Comparison of ENCODE assay signal across 19 cellular contexts in the genomic region with DNA sequence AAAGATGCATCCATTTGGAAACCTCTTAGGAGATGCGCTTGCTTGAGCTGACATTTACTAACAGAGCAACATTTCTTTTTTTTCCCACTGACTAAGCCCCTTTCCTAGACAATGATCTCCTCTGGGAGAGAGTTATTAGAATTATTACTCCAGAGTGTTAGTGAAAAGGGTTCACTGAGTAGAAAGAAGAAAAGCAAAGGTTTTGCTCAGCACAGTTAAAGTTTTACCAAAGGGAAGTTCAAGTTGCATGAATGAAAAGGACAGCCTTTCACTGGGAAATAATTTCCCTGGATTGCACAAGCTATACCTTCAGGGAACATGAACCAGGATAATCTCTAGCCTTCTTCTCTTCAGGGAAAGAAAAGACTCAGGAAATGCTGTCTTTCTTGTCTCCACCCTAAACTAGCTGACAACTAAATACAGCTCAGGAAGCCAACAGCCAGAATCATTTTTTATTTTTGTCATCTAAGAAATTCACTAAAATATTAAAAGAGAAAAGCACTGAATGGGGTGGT.
DNase-seq lines count a peak whose midpoint lies in the region; ATAC-seq, FAIRE-seq and TF ChIP-seq lines count a peak whose summit lies in the region.
"Had no signal": no experiment of that assay in that cellular context is flagged by ENCODE, and none has a peak within 500 bp of the region (broad histone marks: within the 10 kb centered on the region; RNA-seq: fewer than 3 reads in every experiment).

No MANE protein-coding gene starts in this region.

- H3K9me3 ChIP-seq in breast epithelium (no peaks in the 10 kb centered on the region), keratinocyte (ENCODE audit: control insufficient read depth, low read depth, low read length) (no peaks in the 10 kb centered on the region), pancreas (no peaks in the 10 kb centered on the region)
- H3K9me3 ChIP-seq: Caco-2 had no signal

- no peaks in the 10 kb centered on the region for H3K27me3 Mint-ChIP-seq in MCF 10A (ENCODE audit: insufficient read depth, unreplicated experiment)

- intact Hi-C loops in MCF 10A (cut with micrococcal nuclease) (no loop called here), breast epithelium (cut with DNase I; ENCODE audit: low total_unique reads) (no loop called here), pancreas (cut with DNase I) (no loop called here)

- no peaks in the 10 kb centered on the region for H3K79me2 ChIP-seq in keratinocyte (ENCODE audit: control insufficient read depth, insufficient read depth, low read length)

- H3K27ac ChIP-seq in breast epithelium (no peak overlapping the region), keratinocyte (ENCODE audit: control insufficient read depth, insufficient read depth, low read length) (no peak overlapping the region), pancreas (no peak overlapping the region)
- H3K27ac ChIP-seq: 22Rv1, GM23248 had no signal

- peak overlapping the region; percentile 3 for H2AFZ ChIP-seq in keratinocyte (ENCODE audit: control insufficient read depth, low read length)
- H2AFZ ChIP-seq: GM23248 had no signal

- no peaks in the 10 kb centered on the region for H3K4me1 ChIP-seq in breast epithelium
- H3K4me1 ChIP-seq in keratinocyte (ENCODE audit: control insufficient read depth, extremely low read depth, insufficient read depth, low read length) = no peaks in the 10 kb centered on the region
- H3K4me1 ChIP-seq in pancreas = no peaks in the 10 kb centered on the region
- H3K4me1 ChIP-seq: Caco-2 had no signal

- H3K4me3 ChIP-seq in breast epithelium (no peak overlapping the region), bronchial epithelial cell (ENCODE audit: low read depth, low read length) (no peak overlapping the region), keratinocyte (ENCODE audit: control insufficient read depth in 2 of 3, extremely low read depth in 1 of 3, insufficient read depth in 2 of 3, low read depth in 1 of 3, low read length in 3 of 3) (no peak overlapping the region), pancreas (no peak overlapping the region)
- H3K4me3 ChIP-seq: GM23248 had no signal

- no peaks in the 10 kb centered on the region for H3K9me1 ChIP-seq in keratinocyte (ENCODE audit: control insufficient read depth, extremely low read depth, insufficient read depth, low read length)

- H3K27me3 ChIP-seq in breast epithelium (no peaks in the 10 kb centered on the region), bronchial epithelial cell (ENCODE audit: control insufficient read depth, insufficient read depth, low read length) (no peaks in the 10 kb centered on the region), keratinocyte (ENCODE audit: control insufficient read depth, extremely low read depth, insufficient read depth, low read length) (no peaks in the 10 kb centered on the region), pancreas (no peaks in the 10 kb centered on the region)

- no peaks in the 10 kb centered on the region for H3K9me3 Mint-ChIP-seq in MCF 10A (ENCODE audit: unreplicated experiment)
- H3K9me3 Mint-ChIP-seq: CD8-positive, alpha-beta T cell; H9 had no signal

- no peaks in the 10 kb centered on the region for H3K4me1 Mint-ChIP-seq in MCF 10A (ENCODE audit: insufficient read depth, unreplicated experiment)
- H3K4me1 Mint-ChIP-seq: CD14-positive monocyte had no signal

- no peak overlapping the region for H3K9ac ChIP-seq in keratinocyte (ENCODE audit: control insufficient read depth, extremely low read depth, insufficient read depth, low read length)
- H3K9ac ChIP-seq: GM23248 had no signal

- H3K4me2 ChIP-seq in keratinocyte (ENCODE audit: control insufficient read depth, extremely low read depth, insufficient read depth, low read depth, low read length) = no peak overlapping the region

- no peak overlapping the region for H3K4me3 Mint-ChIP-seq in MCF 10A (ENCODE audit: unreplicated experiment)
- H3K4me3 Mint-ChIP-seq: CD14-positive monocyte; CD8-positive, alpha-beta T cell; H9 had no signal

- DNase-seq in MCF 10A (ENCODE audit: unreplicated experiment) (peak; percentile 29), breast epithelium (ENCODE audit: low spot score in 2 of 2) (no peak), bronchial epithelial cell (ENCODE audit: low read depth) (peak; percentile 40), keratinocyte (ENCODE audit: low read depth, low spot score) (no peak), renal cortical epithelial cell (ENCODE audit: low read depth) (peak; percentile 93), pancreas (no peak)
- DNase-seq: Caco-2; CD8-positive, alpha-beta T cell; DND-41; GDM1; GM23248; H9 had no signal

- CTCF ChIA-PET in MCF 10A (lab: Yijun Ruan, JAX) = interaction anchor here (0.5 to 1.0 kb wide), 6 partner anchors 18 to 1396 kb away, joined by 3 to 5 read pairs (median 4); no protein-coding TSS in a partner anchor

- WGBS in pancreas, 2 donors = 98 to 100% methylated on average over 1 of the region's 1 CpG

- BruUV-seq in MCF 10A (replicated peaks; lab: Mats Ljungman, UMichigan) = no TSS peak

- no peak overlapping the region for H3K27ac Mint-ChIP-seq in MCF 10A (ENCODE audit: low read depth, unreplicated experiment)
- H3K27ac Mint-ChIP-seq: CD14-positive monocyte; CD8-positive, alpha-beta T cell; H9 had no signal

- dilution Hi-C loops in keratinocyte (cut with MboI; ENCODE audit: extremely low pct_ligation_motif_present, low sequenced_read_pairs) = no loop called here

- POLR2A ChIA-PET in MCF 10A (lab: Yijun Ruan, JAX) = no interaction called here

- ATAC-seq in pancreas = no peak
- ATAC-seq in HG03196 (IDR thresholded peaks at IDR 0.05; ENCODE audit: unreplicated experiment) = no peak
- no peak for ATAC-seq in HG02852 (IDR thresholded peaks at IDR 0.05; ENCODE audit: unreplicated experiment)
- ATAC-seq: CD8-positive, alpha-beta T cell; HepG2 had no signal

- no peak for FAIRE-seq in bronchial epithelial cell (lab: Jason Lieb, UNC)
- FAIRE-seq in keratinocyte (lab: Jason Lieb, UNC) = no peak
- FAIRE-seq in pancreas (lab: Jason Lieb, UNC) = no peak
- FAIRE-seq: GM12892, HepG2, HTR-8/SVneo had no signal

- no peak for TF ChIP-seq POLR2A in breast epithelium (IDR thresholded peaks at IDR 0.05)

- H3K36me3 ChIP-seq in breast epithelium (no peaks in the 10 kb centered on the region), bronchial epithelial cell (ENCODE audit: control insufficient read depth, insufficient read depth, low read length) (no peaks in the 10 kb centered on the region), keratinocyte (ENCODE audit: control insufficient read depth in 2 of 2, extremely low read depth in 1 of 2, insufficient read depth in 2 of 2, low read length in 2 of 2) (no peaks in the 10 kb centered on the region), pancreas (no peaks in the 10 kb centered on the region)

- no peaks in the 10 kb centered on the region for H3K36me3 Mint-ChIP-seq in MCF 10A (ENCODE audit: insufficient read depth, unreplicated experiment)
- H3K36me3 Mint-ChIP-seq: CD14-positive monocyte; CD8-positive, alpha-beta T cell had no signal

- TF ChIP-seq CTCF in MCF 10A (IDR thresholded peaks at IDR 0.05; ENCODE audit: unreplicated experiment) = no peak
- TF ChIP-seq CTCF in breast epithelium (IDR thresholded peaks at IDR 0.05) = no peak
- TF ChIP-seq CTCF in bronchial epithelial cell (IDR thresholded peaks at IDR 0.05; ENCODE audit: insufficient read depth, low read length, severe bottlenecking) = no peak
- no peak for TF ChIP-seq CTCF in keratinocyte (optimal IDR thresholded peaks at IDR 0.05 in 1 of 3, IDR thresholded peaks at IDR 0.05 in 1 of 3, conservative IDR thresholded peaks at IDR 0.05 in 1 of 3; ENCODE audit: extremely low read depth in 1 of 3, insufficient read depth in 2 of 3, low read length in 3 of 3)
- TF ChIP-seq CTCF in pancreas (IDR thresholded peaks at IDR 0.05) = no peak

- H4K20me1 ChIP-seq in keratinocyte (ENCODE audit: control insufficient read depth, extremely low read depth, insufficient read depth, low read length) = no peaks in the 10 kb centered on the region

Comparison
In these comparisons a context has a peak if more than half of its experiments do, and no peak if none do; other contexts are left out.
1. DNase-seq: peak in MCF 10A (single experiment), bronchial epithelial cell (single experiment) and renal cortical epithelial cell (single experiment); none in breast epithelium (0 of 2), keratinocyte (single experiment) and pancreas (0 of 6).